18 cellular contexts compared by ENCODE assay signal in genomic region chr11:2164861-2165555, GRCh38. TPM values are rescaled to one million over a fixed set of nuclear protein-coding genes. Genes with fewer than 3 reads are reported as not detected.
A peak's percentile ranks its signal among the peaks of the same experiment; 100 is the strongest.
DNase-seq lines count a peak whose midpoint lies in the region; ATAC-seq, FAIRE-seq and TF ChIP-seq lines count a peak whose summit lies in the region.
"Had no signal": no experiment of that assay in that cellular context is flagged by ENCODE, and none has a peak within 500 bp of the region (broad histone marks: within the 10 kb centered on the region; RNA-seq: fewer than 3 reads in every experiment).

No MANE protein-coding gene starts in this region.

- in situ Hi-C loops in HepG2 (cut with HindIII; ENCODE audit: extremely low pct_ligation_motif_present, low pct_unique_long_range_greater_than_20kb) (no loop called here), K562 (cut with MboI) (no loop called here)

- TF ChIP-seq POLR2A in HepG2 (IDR thresholded peaks at IDR 0.05; ENCODE audit: insufficient read depth in 1 of 2, low read depth in 2 of 2, low read length in 2 of 2) (no peak), right lobe of liver (IDR thresholded peaks at IDR 0.05) (no peak), K562 (conservative IDR thresholded peaks at IDR 0.05) (no peak), sigmoid colon (IDR thresholded peaks at IDR 0.05) (no peak)

- TF ChIP-seq CTCF in HepG2 (CRISPR knock-in tag; IDR thresholded peaks at IDR 0.05) (no peak), right lobe of liver (IDR thresholded peaks at IDR 0.05) (no peak), K562 (IDR thresholded peaks at IDR 0.05 in 2 of 3, conservative IDR thresholded peaks at IDR 0.05 in 1 of 3; ENCODE audit: insufficient read depth in 2 of 3, low read depth in 1 of 3, low read length in 3 of 3) (no peak), sigmoid colon (IDR thresholded peaks at IDR 0.05) (no peak)

- no peak for DNase-seq in HepG2 (ENCODE audit: low spot score)
- no peak for DNase-seq in right lobe of liver
- peak; percentile 51 for DNase-seq in NAMALWA (ENCODE audit: low spot score)
- DNase-seq in K562 (ENCODE audit: extremely low read depth in 1 of 4, low spot score in 3 of 4), result no peak
- DNase-seq in GDM1 (lab: John Stamatoyannopoulos, UW), result no peak
- no peak for DNase-seq in sigmoid colon
- DNase-seq: Caco-2; CD8-positive, alpha-beta memory T cell; GOT3; H9; KBM-7 had no signal

- no peaks in the 10 kb centered on the region for H3K79me2 ChIP-seq in HepG2 (ENCODE audit: insufficient read depth, low read length)
- no peaks in the 10 kb centered on the region for H3K79me2 ChIP-seq in K562 (ENCODE audit: control insufficient read depth, insufficient read depth, low read length)

- intact Hi-C loops in HepG2 (cut with micrococcal nuclease; ENCODE audit: unreplicated experiment), result no loop called here
- intact Hi-C loops in right lobe of liver (cut with DNase I), result no loop called here
- intact Hi-C loops in K562 (cut with micrococcal nuclease), result no loop called here
- intact Hi-C loops in sigmoid colon (cut with DNase I), result no loop called here

- CTCF ChIA-PET in HepG2 (lab: Yijun Ruan, JAX; ENCODE audit: low intra/inter-chr PET ratio, low total read pairs) (interaction anchor here (1.6 to 1.9 kb wide), 2 partner anchors 134 to 254 kb away, joined by 5 to 14 read pairs; no protein-coding TSS in a partner anchor), K562 (lab: Yijun Ruan, JAX; ENCODE audit: low intra/inter-chr PET ratio) (interaction anchor here (0.7 kb wide), 1 partner anchor 254 kb away, joined by 4 read pairs; no protein-coding TSS in a partner anchor)

- H3K36me3 ChIP-seq in HepG2 (replicated peaks in 1 of 2; ENCODE audit: control insufficient read depth in 1 of 2, insufficient read depth in 2 of 2, low read length in 2 of 2) (no peaks in the 10 kb centered on the region), right lobe of liver (no peaks in the 10 kb centered on the region), K562 (ENCODE audit: control insufficient read depth, insufficient read depth, low read length) (no peaks in the 10 kb centered on the region), sigmoid colon (no peaks in the 10 kb centered on the region)

- H3K4me1 ChIP-seq in HepG2 (ENCODE audit: insufficient read depth, low read length), result 0 out of 2 replicates have a peak, but pooled peaks cover 10% of the 10 kb centered on the region
- peaks cover 0 to 23% (median 1%) of the 10 kb centered on the region in 4 donors for H3K4me1 ChIP-seq in right lobe of liver
- peaks cover 0 to 60% of the 10 kb centered on the region in 2 experiments; a peak in 2 of 5 replicates for H3K4me1 ChIP-seq in K562 (replicated peaks in 1 of 2; ENCODE audit: control insufficient read depth in 2 of 2, insufficient read depth in 2 of 2, low read length in 2 of 2)
- peaks cover 0 to 10% (median 7%) of the 10 kb centered on the region in 4 donors for H3K4me1 ChIP-seq in sigmoid colon
- H3K4me1 ChIP-seq: A549 had no signal

- no peaks in the 10 kb centered on the region for H3K9me1 ChIP-seq in K562 (ENCODE audit: control insufficient read depth, insufficient read depth, low read length)

- no peaks in the 10 kb centered on the region for H4K20me1 ChIP-seq in HepG2 (ENCODE audit: insufficient read depth, low read length)
- H4K20me1 ChIP-seq in K562 (replicated peaks; ENCODE audit: control insufficient read depth, insufficient read depth, low read length), result peaks cover 7% of the 10 kb centered on the region

- ATAC-seq in HepG2, result no peak
- no peak for ATAC-seq in right lobe of liver
- ATAC-seq in K562, result no peak
- no peak for ATAC-seq in HG03565 (IDR thresholded peaks at IDR 0.05; ENCODE audit: unreplicated experiment)

- FAIRE-seq in HepG2 (lab: Jason Lieb, UNC), result no peak
- FAIRE-seq in K562 (lab: Jason Lieb, UNC), result no peak
- FAIRE-seq: A549, GM12891, HTR-8/SVneo had no signal

- H3K9ac ChIP-seq in HepG2 (ENCODE audit: insufficient read depth, low read depth, low read length), result no peak overlapping the region
- no peak overlapping the region for H3K9ac ChIP-seq in K562 (ENCODE audit: insufficient read depth in 1 of 2, low read depth in 2 of 2, low read length in 2 of 2)

- TF ChIP-seq RAD21 in HepG2 (CRISPR knock-in tag; IDR thresholded peaks at IDR 0.05) (no peak), K562 (CRISPR knock-in tag; conservative IDR thresholded peaks at IDR 0.05 in 1 of 2, IDR thresholded peaks at IDR 0.05 in 1 of 2) (no peak)

- WGBS in HepG2 (ENCODE audit: low lambda C conversion rate), result 0% methylated on average over 6 of the region's 20 CpGs
- WGBS in right lobe of liver (ENCODE audit: insufficient coverage, low coverage, low lambda C conversion rate, missing lambda C conversion rate), result 50% methylated on average over 2 of the region's 20 CpGs
- WGBS in K562 (ENCODE audit: insufficient coverage, low coverage, missing lambda C conversion rate), result under 1% methylated on average over 18 of the region's 20 CpGs
- WGBS in sigmoid colon, 2 donors, result 50 to 77% methylated on average over 20 of the region's 20 CpGs

- POLR2A ChIA-PET in HepG2 (lab: Yijun Ruan, JAX), result no interaction called here
- POLR2A ChIA-PET in K562 (lab: Yijun Ruan, JAX), result interaction anchor here (0.8 kb wide), 1 partner anchor 254 kb away, joined by 3 read pairs; no protein-coding TSS in a partner anchor

- H3K27me3 ChIP-seq in HepG2 (ENCODE audit: control insufficient read depth in 1 of 2, insufficient read depth in 2 of 2, low read length in 2 of 2) (peaks cover 35 to 87% of the 10 kb centered on the region in 2 experiments), right lobe of liver (no peaks in the 10 kb centered on the region), K562 (ENCODE audit: control insufficient read depth in 2 of 2, insufficient read depth in 2 of 2, low read length in 2 of 2) (peaks cover 0 to 26% of the 10 kb centered on the region in 2 experiments; a peak in 3 of 5 replicates), sigmoid colon (peaks cover 7 to 63% (median 35%) of the 10 kb centered on the region in 3 donors)

- H3K9me3 ChIP-seq in HepG2 (ENCODE audit: low read length) (no peaks in the 10 kb centered on the region), right lobe of liver (no peaks in the 10 kb centered on the region), K562 (replicated peaks; ENCODE audit: control insufficient read depth, insufficient read depth, low read depth, low read length) (no peaks in the 10 kb centered on the region), sigmoid colon (no peaks in the 10 kb centered on the region)
- H3K9me3 ChIP-seq: A549, Caco-2 had no signal

- H2AFZ ChIP-seq in HepG2 (ENCODE audit: low read length), result no peak overlapping the region
- H2AFZ ChIP-seq in K562 (ENCODE audit: low read depth, low read length), result no peak overlapping the region

- no peak overlapping the region for H3K4me3 ChIP-seq in HepG2 (replicated peaks in 1 of 3; ENCODE audit: insufficient read depth in 1 of 3, low read depth in 2 of 3, low read length in 3 of 3)
- H3K4me3 ChIP-seq in right lobe of liver, result no peak overlapping the region
- no peak overlapping the region for H3K4me3 ChIP-seq in K562
- no peak overlapping the region for H3K4me3 ChIP-seq in sigmoid colon
- H3K4me3 ChIP-seq: A549 had no signal

- H3K27ac ChIP-seq in HepG2 (ENCODE audit: extremely low read length, insufficient read depth, low read length), result no peak overlapping the region
- no peak overlapping the region for H3K27ac ChIP-seq in right lobe of liver
- no peak overlapping the region for H3K27ac ChIP-seq in K562 (ENCODE audit: extremely low read depth, low read depth, low read length)
- no peak overlapping the region for H3K27ac ChIP-seq in sigmoid colon
- H3K27ac ChIP-seq: A549 had no signal

- H3K4me2 ChIP-seq in HepG2 (ENCODE audit: low read depth, low read length) (no peak overlapping the region), K562 (ENCODE audit: insufficient read depth, low read length) (no peak overlapping the region)
- H3K4me2 ChIP-seq: A549 had no signal

- TF ChIP-seq EP300 in HepG2 (IDR thresholded peaks at IDR 0.05; ENCODE audit: low read depth in 2 of 2, low read length in 2 of 2), result no peak
- no peak for TF ChIP-seq EP300 in HepG2 (CRISPR knock-in tag; IDR thresholded peaks at IDR 0.05; ENCODE audit: borderline replicate concordance)
- no peak for TF ChIP-seq EP300 in K562 (IDR thresholded peaks at IDR 0.05; ENCODE audit: low read length)
- no peak for TF ChIP-seq EP300 in sigmoid colon (IDR thresholded peaks at IDR 0.05)

- no TSS peak for BruUV-seq in HepG2 (replicated peaks; lab: Mats Ljungman, UMichigan)
- no TSS peak for BruUV-seq in K562 (replicated peaks; lab: Mats Ljungman, UMichigan)

RNA-seq across cellular contexts. Expression of gene INS, which starts 4.0 kb away (rescaled TPM):
- total RNA-seq in HepG2 (2016; rRNA removed; fragmentation: Illumina TruSeq; extraction: Trizol) (not detected in 2 replicates), right lobe of liver (not detected), K562 (2014; rRNA removed) (not detected in 2 replicates), K562 (2014; rRNA removed; fragmentation: Illumina TruSeq; extraction: Trizol) (not detected in 2 replicates), K562 (2015; rRNA removed; fragmentation: Illumina TruSeq; extraction: Trizol) (not detected in 2 replicates), K562 (2021) (not detected in 2 replicates), sigmoid colon (not detected)
- total RNA-seq in HepG2 (2016; cell fraction: cytosol; rRNA removed; fragmentation: Illumina TruSeq; extraction: Trizol; ENCODE audit: low read depth), result not detected in 2 replicates
- not detected in 2 replicates for total RNA-seq in HepG2 (2016; cell fraction: insoluble cytoplasmic fraction; rRNA removed; fragmentation: Illumina TruSeq; extraction: Trizol)
- total RNA-seq in HepG2 (2016; cell fraction: membrane; rRNA removed; fragmentation: Illumina TruSeq; extraction: Trizol), result not detected in 2 replicates
- not detected in 2 replicates for total RNA-seq in HepG2 (2016; cell fraction: nucleus; rRNA removed; fragmentation: Illumina TruSeq; extraction: Trizol)
- polyA plus RNA-seq in HepG2 (2011; rRNA removed) (not detected in 2 replicates), K562 (2011; rRNA removed) (not detected in 2 replicates), K562 (2014; fragmentation: Illumina TruSeq; extraction: Trizol) (not detected in 2 replicates), K562 (2014; fragmentation: Nextera tagmentation; extraction: Ambion mirVana) (not detected), K562 (2014; rRNA removed) (not detected in 2 replicates), sigmoid colon (10 to 100 TPM in 1 of 3 donors, under 1 TPM in 1, not detected in 1; 0.73 to 51.7 TPM)
- not detected in 2 replicates for polyA plus RNA-seq in HepG2 (2011; cell fraction: cytosol; rRNA removed)
- not detected in 2 replicates for polyA plus RNA-seq in HepG2 (2011; cell fraction: nucleus; rRNA removed)
- polyA plus RNA-seq in HepG2 (2012), result not detected in 2 replicates
- not detected in 2 replicates for polyA plus RNA-seq in HepG2 (2016; cell fraction: cytosol; fragmentation: Illumina TruSeq; extraction: Trizol; ENCODE audit: low read depth)
- polyA plus RNA-seq in HepG2 (2016; cell fraction: insoluble cytoplasmic fraction; fragmentation: Illumina TruSeq; extraction: Trizol; ENCODE audit: low read depth), result not detected in 2 replicates
- not detected in 2 replicates for polyA plus RNA-seq in HepG2 (2016; cell fraction: membrane; fragmentation: Illumina TruSeq; extraction: Trizol; ENCODE audit: low read depth)
- polyA plus RNA-seq in HepG2 (2016; cell fraction: nucleus; fragmentation: Illumina TruSeq; extraction: Trizol; ENCODE audit: insufficient read depth, low read depth), result not detected in 2 replicates
- polyA minus RNA-seq in HepG2 (2011; rRNA and poly(A)+ RNA removed; ENCODE audit: low replicate concordance), result not detected in 2 replicates
- polyA minus RNA-seq in HepG2 (2011; cell fraction: cytosol; rRNA and poly(A)+ RNA removed), result not detected in 2 replicates
- polyA minus RNA-seq in HepG2 (2011; cell fraction: nucleus; rRNA and poly(A)+ RNA removed), result not detected in 2 replicates
- total RNA-seq in K562 (2011; cell fraction: chromatin; rRNA removed; ENCODE audit: low replicate concordance), result not detected in 2 replicates
- total RNA-seq in K562 (2011; cell fraction: nucleolus; rRNA removed), result not detected in 2 replicates
- total RNA-seq in K562 (2011; cell fraction: nucleoplasm; rRNA removed), result not detected in 2 replicates
- polyA plus RNA-seq in K562 (2011; cell fraction: cytosol; rRNA removed), result not detected in 2 replicates
- not detected in 2 replicates for polyA plus RNA-seq in K562 (2011; cell fraction: nucleus; rRNA removed)
- polyA plus RNA-seq in K562 (2012), result not detected in 2 replicates
- not detected in 2 replicates for polyA minus RNA-seq in K562 (2011; rRNA and poly(A)+ RNA removed)
- polyA minus RNA-seq in K562 (2011; cell fraction: cytosol; rRNA and poly(A)+ RNA removed), result not detected in 2 replicates
- not detected in 2 replicates for polyA minus RNA-seq in K562 (2011; cell fraction: nucleus; rRNA and poly(A)+ RNA removed)
- total RNA-seq: Caco-2; CD8-positive, alpha-beta memory T cell; G401; H9 had no signal
- polyA plus RNA-seq: A549; AG04450; BJ; CD8-positive, alpha-beta memory T cell had no signal

RNA-seq across cellular contexts. Expression of gene TH, which starts 6.6 kb away (rescaled TPM):
- total RNA-seq in HepG2 (2016; rRNA removed; fragmentation: Illumina TruSeq; extraction: Trizol) (not detected in 2 replicates), right lobe of liver (under 1 TPM in 2 of 6 experiments, not detected in 4; 0.51 to 0.64 TPM), K562 (2014; rRNA removed) (not detected in 2 replicates), K562 (2014; rRNA removed; fragmentation: Illumina TruSeq; extraction: Trizol) (not detected in 2 replicates), K562 (2015; rRNA removed; fragmentation: Illumina TruSeq; extraction: Trizol) (not detected in 2 replicates), K562 (2021) (not detected in 2 replicates), sigmoid colon (not detected)
- not detected in 2 replicates for total RNA-seq in HepG2 (2016; cell fraction: cytosol; rRNA removed; fragmentation: Illumina TruSeq; extraction: Trizol; ENCODE audit: low read depth)
- not detected in 2 replicates for total RNA-seq in HepG2 (2016; cell fraction: insoluble cytoplasmic fraction; rRNA removed; fragmentation: Illumina TruSeq; extraction: Trizol)
- total RNA-seq in HepG2 (2016; cell fraction: membrane; rRNA removed; fragmentation: Illumina TruSeq; extraction: Trizol), result not detected in 2 replicates
- total RNA-seq in HepG2 (2016; cell fraction: nucleus; rRNA removed; fragmentation: Illumina TruSeq; extraction: Trizol), result not detected in 2 replicates
- polyA plus RNA-seq in HepG2 (2011; rRNA removed) (0.36 and 0.42 TPM in 2 replicates), K562 (2011; rRNA removed) (not detected in 2 replicates), K562 (2014; fragmentation: Illumina TruSeq; extraction: Trizol) (not detected in 2 replicates), K562 (2014; fragmentation: Nextera tagmentation; extraction: Ambion mirVana) (not detected), K562 (2014; rRNA removed) (not detected in 2 replicates), sigmoid colon (under 1 TPM in 1 of 3 donors, not detected in 2; 0.17 TPM)
- 0.08 and 0.15 TPM in 2 replicates for polyA plus RNA-seq in HepG2 (2011; cell fraction: cytosol; rRNA removed)
- 3.1 and 4.3 TPM in 2 replicates for polyA plus RNA-seq in HepG2 (2011; cell fraction: nucleus; rRNA removed)
- not detected in 2 replicates for polyA plus RNA-seq in HepG2 (2012)
- polyA plus RNA-seq in HepG2 (2016; cell fraction: cytosol; fragmentation: Illumina TruSeq; extraction: Trizol; ENCODE audit: low read depth), result not detected in 2 replicates
- polyA plus RNA-seq in HepG2 (2016; cell fraction: insoluble cytoplasmic fraction; fragmentation: Illumina TruSeq; extraction: Trizol; ENCODE audit: low read depth), result not detected in 2 replicates
- polyA plus RNA-seq in HepG2 (2016; cell fraction: membrane; fragmentation: Illumina TruSeq; extraction: Trizol; ENCODE audit: low read depth), result not detected in 2 replicates
- polyA plus RNA-seq in HepG2 (2016; cell fraction: nucleus; fragmentation: Illumina TruSeq; extraction: Trizol; ENCODE audit: insufficient read depth, low read depth), result not detected in 2 replicates
- not detected in 2 replicates for polyA minus RNA-seq in HepG2 (2011; rRNA and poly(A)+ RNA removed; ENCODE audit: low replicate concordance)
- not detected in 2 replicates for polyA minus RNA-seq in HepG2 (2011; cell fraction: cytosol; rRNA and poly(A)+ RNA removed)
- polyA minus RNA-seq in HepG2 (2011; cell fraction: nucleus; rRNA and poly(A)+ RNA removed), result not detected in 2 replicates
- total RNA-seq in K562 (2011; cell fraction: chromatin; rRNA removed; ENCODE audit: low replicate concordance), result not detected in 2 replicates
- total RNA-seq in K562 (2011; cell fraction: nucleolus; rRNA removed), result not detected in 2 replicates
- total RNA-seq in K562 (2011; cell fraction: nucleoplasm; rRNA removed), result not detected in 2 replicates
- polyA plus RNA-seq in K562 (2011; cell fraction: cytosol; rRNA removed), result 0.06 TPM in 1 of 2 replicates, not detected in the other
- not detected in 2 replicates for polyA plus RNA-seq in K562 (2011; cell fraction: nucleus; rRNA removed)
- polyA plus RNA-seq in K562 (2012), result not detected in 2 replicates
- not detected in 2 replicates for polyA minus RNA-seq in K562 (2011; rRNA and poly(A)+ RNA removed)
- not detected in 2 replicates for polyA minus RNA-seq in K562 (2011; cell fraction: cytosol; rRNA and poly(A)+ RNA removed)
- polyA minus RNA-seq in K562 (2011; cell fraction: nucleus; rRNA and poly(A)+ RNA removed), result not detected in 2 replicates
- total RNA-seq: Caco-2; CD8-positive, alpha-beta memory T cell; G401; H9 had no signal
- polyA plus RNA-seq: A549; AG04450; BJ; CD8-positive, alpha-beta memory T cell had no signal

RNA-seq across cellular contexts. Expression of gene IGF2, which starts 25.8 kb away (rescaled TPM):
- total RNA-seq in HepG2 (2016; rRNA removed; fragmentation: Illumina TruSeq; extraction: Trizol) (79.1 and 138 TPM in 2 replicates), right lobe of liver (100 to 1,000 TPM in 5 of 6 experiments, 10 to 100 TPM in 1; 86.6 to 289 (median 177) TPM), K562 (2014; rRNA removed) (not detected in 2 replicates), K562 (2014; rRNA removed; fragmentation: Illumina TruSeq; extraction: Trizol) (not detected in 2 replicates), K562 (2015; rRNA removed; fragmentation: Illumina TruSeq; extraction: Trizol) (not detected in 2 replicates), K562 (2021) (0.16 and 0.67 TPM in 2 replicates), sigmoid colon (10 to 100 TPM; 13.9 to 63.1 (median 27.0) TPM)
- 150 and 154 TPM in 2 replicates for total RNA-seq in HepG2 (2016; cell fraction: cytosol; rRNA removed; fragmentation: Illumina TruSeq; extraction: Trizol; ENCODE audit: low read depth)
- 71.0 and 125 TPM in 2 replicates for total RNA-seq in HepG2 (2016; cell fraction: insoluble cytoplasmic fraction; rRNA removed; fragmentation: Illumina TruSeq; extraction: Trizol)
- total RNA-seq in HepG2 (2016; cell fraction: membrane; rRNA removed; fragmentation: Illumina TruSeq; extraction: Trizol), result 362 and 363 TPM in 2 replicates
- total RNA-seq in HepG2 (2016; cell fraction: nucleus; rRNA removed; fragmentation: Illumina TruSeq; extraction: Trizol), result 89.6 and 109 TPM in 2 replicates
- polyA plus RNA-seq in HepG2 (2011; rRNA removed) (254 and 379 TPM in 2 replicates), K562 (2011; rRNA removed) (not detected in 2 replicates), K562 (2014; fragmentation: Illumina TruSeq; extraction: Trizol) (not detected in 2 replicates), K562 (2014; fragmentation: Nextera tagmentation; extraction: Ambion mirVana) (not detected), K562 (2014; rRNA removed) (0.03 TPM in 1 of 2 replicates, not detected in the other), sigmoid colon (1 to 10 TPM; 1.6 to 7.8 (median 2.4) TPM)
- 454 and 616 TPM in 2 replicates for polyA plus RNA-seq in HepG2 (2011; cell fraction: cytosol; rRNA removed)
- polyA plus RNA-seq in HepG2 (2011; cell fraction: nucleus; rRNA removed), result 839 and 1,149 TPM in 2 replicates
- 4,210 and 4,559 TPM in 2 replicates for polyA plus RNA-seq in HepG2 (2012)
- 341 and 387 TPM in 2 replicates for polyA plus RNA-seq in HepG2 (2016; cell fraction: cytosol; fragmentation: Illumina TruSeq; extraction: Trizol; ENCODE audit: low read depth)
- 1,191 and 1,950 TPM in 2 replicates for polyA plus RNA-seq in HepG2 (2016; cell fraction: insoluble cytoplasmic fraction; fragmentation: Illumina TruSeq; extraction: Trizol; ENCODE audit: low read depth)
- 1,798 and 2,413 TPM in 2 replicates for polyA plus RNA-seq in HepG2 (2016; cell fraction: membrane; fragmentation: Illumina TruSeq; extraction: Trizol; ENCODE audit: low read depth)
- 949 and 1,082 TPM in 2 replicates for polyA plus RNA-seq in HepG2 (2016; cell fraction: nucleus; fragmentation: Illumina TruSeq; extraction: Trizol; ENCODE audit: insufficient read depth, low read depth)
- polyA minus RNA-seq in HepG2 (2011; rRNA and poly(A)+ RNA removed; ENCODE audit: low replicate concordance), result 0.19 and 781 TPM in 2 replicates
- 811 and 1,353 TPM in 2 replicates for polyA minus RNA-seq in HepG2 (2011; cell fraction: cytosol; rRNA and poly(A)+ RNA removed)
- polyA minus RNA-seq in HepG2 (2011; cell fraction: nucleus; rRNA and poly(A)+ RNA removed), result 170 and 248 TPM in 2 replicates
- not detected in 2 replicates for total RNA-seq in K562 (2011; cell fraction: chromatin; rRNA removed; ENCODE audit: low replicate concordance)
- total RNA-seq in K562 (2011; cell fraction: nucleolus; rRNA removed), result not detected in 2 replicates
- total RNA-seq in K562 (2011; cell fraction: nucleoplasm; rRNA removed), result not detected in 2 replicates
- polyA plus RNA-seq in K562 (2011; cell fraction: cytosol; rRNA removed), result 0.01 TPM in 1 of 2 replicates, not detected in the other
- 0.03 TPM in 1 of 2 replicates, not detected in the other for polyA plus RNA-seq in K562 (2011; cell fraction: nucleus; rRNA removed)
- polyA plus RNA-seq in K562 (2012), result 0.03 and 0.04 TPM in 2 replicates
- polyA minus RNA-seq in K562 (2011; rRNA and poly(A)+ RNA removed), result 0.07 and 0.18 TPM in 2 replicates
- 5.3 TPM in 1 of 2 replicates, not detected in the other for polyA minus RNA-seq in K562 (2011; cell fraction: cytosol; rRNA and poly(A)+ RNA removed)
- not detected in 2 replicates for polyA minus RNA-seq in K562 (2011; cell fraction: nucleus; rRNA and poly(A)+ RNA removed)
- total RNA-seq: G401 had no signal
- polyA plus RNA-seq: CD8-positive, alpha-beta memory T cell had no signal

Comparison
In these comparisons a context has a peak if more than half of its experiments do, and no peak if none do; other contexts are left out.
1. RNA of gene IGF2, which starts 25.8 kb away (total RNA-seq): 86.6 to 289 TPM in right lobe of liver, 71.0 to 363 TPM in HepG2 and 13.9 to 63.1 TPM in sigmoid colon; 0.16 to 0.67 TPM in K562; every median in the first group is over 4 times any median in the second.
2. Of the 241 proteins assayed by ChIP-seq in both HepG2 and K562: peak only in HepG2: EZH2; only in K562: NFIC; in both: none; in neither: 239.